ENCODE assay signal across 8 cellular contexts in the genomic region with DNA sequence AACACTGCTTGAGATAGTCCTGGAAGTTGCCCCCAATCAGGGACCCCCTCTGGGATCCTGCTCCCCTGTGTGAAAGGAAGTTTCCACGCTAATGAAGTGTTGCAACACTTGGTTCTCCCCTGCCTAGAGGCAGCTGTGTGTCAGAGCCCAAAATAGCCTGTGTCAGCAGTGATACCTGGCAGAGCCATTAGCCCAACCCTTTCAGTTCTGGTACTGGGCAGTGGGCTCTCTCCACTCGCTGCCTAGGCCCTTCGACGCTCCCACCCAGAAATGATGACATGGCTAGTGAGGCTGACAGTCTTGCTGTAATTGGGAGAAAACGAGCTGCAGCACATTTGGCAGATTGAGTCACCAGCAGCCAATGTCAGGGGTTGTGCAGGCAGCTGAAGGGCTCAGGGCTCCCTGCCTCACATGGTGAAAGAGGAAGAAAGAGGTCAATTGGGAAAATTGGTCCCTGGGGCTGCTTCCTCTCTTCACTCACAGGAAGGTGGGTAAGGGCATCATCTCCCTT. TPM values are rescaled to one million over a fixed set of nuclear protein-coding genes. Genes with fewer than 3 reads are reported as not detected.
A peak's percentile ranks its signal among the peaks of the same experiment; 100 is the strongest.
DNase-seq lines count a peak whose midpoint lies in the region; ATAC-seq and TF ChIP-seq lines count a peak whose summit lies in the region.

No MANE protein-coding gene starts in this region.

- H3K4me1 Mint-ChIP-seq in activated CD4-positive, alpha-beta T cell treated with anti-CD3 and anti-CD28 coated beads, Interleukin-2, amount 10 ng/mL, durations not matched to agents 24 days and 14 days: peaks cover 28% of the 10 kb centered on the region
- H3K4me1 Mint-ChIP-seq in activated T-helper 1 cell treated with anti-CD3 and anti-CD28 coated beads, Interleukin-12 subunit alpha, Interleukin-12 subunit beta, Interleukin-2, Interleukin-4 antibody, amounts not matched to agents 30 ng/mL and 10 ng/mL and 1 ng/mL, durations not matched to agents 14 hours and 24 hours and 36 hours (ENCODE audit: low read depth): peaks cover 31% of the 10 kb centered on the region

- peak overlapping the region; percentile 100 for H3K4me3 Mint-ChIP-seq in activated CD4-positive, alpha-beta T cell treated with anti-CD3 and anti-CD28 coated beads, Interleukin-2, amount 10 ng/mL, durations not matched to agents 24 days and 14 days
- peak overlapping the region; percentile 100 for H3K4me3 Mint-ChIP-seq in activated T-helper 1 cell treated with anti-CD3 and anti-CD28 coated beads, Interleukin-12 subunit alpha, Interleukin-12 subunit beta, Interleukin-2, Interleukin-4 antibody, amounts not matched to agents 30 ng/mL and 10 ng/mL and 1 ng/mL, durations not matched to agents 14 hours and 24 hours and 36 hours

- intact Hi-C loops in activated CD4-positive, alpha-beta T cell treated with anti-CD3 and anti-CD28 coated beads, Interleukin-2, amount 10 ng/mL, durations not matched to agents 24 days and 14 days (cut with micrococcal nuclease): no loop called here
- intact Hi-C loops in activated T-helper 1 cell treated with anti-CD3 and anti-CD28 coated beads, Interleukin-12 subunit alpha, Interleukin-12 subunit beta, Interleukin-2, Interleukin-4 antibody, amounts not matched to agents 30 ng/mL and 10 ng/mL and 1 ng/mL, durations not matched to agents 14 hours and 24 hours and 36 hours (cut with micrococcal nuclease): no loop called here
- intact Hi-C loops in right cardiac atrium (cut with DNase I): no loop called here
- intact Hi-C loops in thyroid gland (cut with DNase I): no loop called here

- no peak for TF ChIP-seq POLR2A in thyroid gland (IDR thresholded peaks at IDR 0.05)

- H3K4me3 ChIP-seq in right cardiac atrium (ENCODE audit: low read length) (no peak overlapping the region), thyroid gland (replicated peaks in 1 of 3) (no peak overlapping the region)

- peaks cover 19 to 23% of the 10 kb centered on the region in 2 donors for H3K36me3 ChIP-seq in thyroid gland

- H3K4me1 ChIP-seq in right cardiac atrium (ENCODE audit: control insufficient read depth, insufficient read depth, low read length) (peaks cover 3% of the 10 kb centered on the region), thyroid gland (peaks cover 15 to 18% of the 10 kb centered on the region in 2 donors)

- TF ChIP-seq CTCF in thyroid gland (IDR thresholded peaks at IDR 0.05): no peak

- H3K9me3 ChIP-seq in right cardiac atrium (ENCODE audit: control insufficient read depth, low read length) (no peaks in the 10 kb centered on the region), thyroid gland (no peaks in the 10 kb centered on the region)

- H3K9me3 Mint-ChIP-seq in activated CD4-positive, alpha-beta T cell treated with anti-CD3 and anti-CD28 coated beads, Interleukin-2, amount 10 ng/mL, durations not matched to agents 24 days and 14 days: no peaks in the 10 kb centered on the region
- no peaks in the 10 kb centered on the region for H3K9me3 Mint-ChIP-seq in activated T-helper 1 cell treated with anti-CD3 and anti-CD28 coated beads, Interleukin-12 subunit alpha, Interleukin-12 subunit beta, Interleukin-2, Interleukin-4 antibody, amounts not matched to agents 30 ng/mL and 10 ng/mL and 1 ng/mL, durations not matched to agents 14 hours and 24 hours and 36 hours

- H3K27me3 Mint-ChIP-seq in activated CD4-positive, alpha-beta T cell treated with anti-CD3 and anti-CD28 coated beads, Interleukin-2, amount 10 ng/mL, durations not matched to agents 24 days and 14 days: no peaks in the 10 kb centered on the region
- H3K27me3 Mint-ChIP-seq in activated T-helper 1 cell treated with anti-CD3 and anti-CD28 coated beads, Interleukin-12 subunit alpha, Interleukin-12 subunit beta, Interleukin-2, Interleukin-4 antibody, amounts not matched to agents 30 ng/mL and 10 ng/mL and 1 ng/mL, durations not matched to agents 14 hours and 24 hours and 36 hours (ENCODE audit: insufficient read depth): peaks cover 2% of the 10 kb centered on the region

- H3K27me3 ChIP-seq in right cardiac atrium (ENCODE audit: control insufficient read depth, insufficient read depth): no peaks in the 10 kb centered on the region
- no peaks in the 10 kb centered on the region for H3K27me3 ChIP-seq in thyroid gland

- DNase-seq in activated CD4-positive, alpha-beta T cell treated with anti-CD3 and anti-CD28 coated beads, Interleukin-2, amount 10 ng/mL, durations not matched to agents 24 days and 14 days: no peak
- DNase-seq in activated CD4-positive, alpha-beta T cell treated with anti-CD3 and anti-CD28 coated beads for 4 hours: no peak
- DNase-seq in activated T-helper 1 cell treated with anti-CD3 and anti-CD28 coated beads, Interleukin-12 subunit alpha, Interleukin-12 subunit beta, Interleukin-2, Interleukin-4 antibody, amounts not matched to agents 30 ng/mL and 10 ng/mL and 1 ng/mL, durations not matched to agents 14 hours and 24 hours and 36 hours (ENCODE audit: low spot score): no peak
- DNase-seq in right cardiac atrium (peak in 1 of 3 donors; percentile 24), thyroid gland (peak; percentile 7 to 10), activated gamma-delta T cell (lab: John Stamatoyannopoulos, UW) (no peak), ureter (ENCODE audit: low spot score) (no peak)

- WGBS in right cardiac atrium: 47% methylated on average over 5 of the region's 5 CpGs
- 74 to 87% methylated on average over 5 of the region's 5 CpGs for WGBS in thyroid gland, 2 donors

- H3K27ac Mint-ChIP-seq in activated CD4-positive, alpha-beta T cell treated with anti-CD3 and anti-CD28 coated beads, Interleukin-2, amount 10 ng/mL, durations not matched to agents 24 days and 14 days: peak overlapping the region; percentile 76
- peak overlapping the region; percentile 23 for H3K27ac Mint-ChIP-seq in activated T-helper 1 cell treated with anti-CD3 and anti-CD28 coated beads, Interleukin-12 subunit alpha, Interleukin-12 subunit beta, Interleukin-2, Interleukin-4 antibody, amounts not matched to agents 30 ng/mL and 10 ng/mL and 1 ng/mL, durations not matched to agents 14 hours and 24 hours and 36 hours

- peaks cover 32% of the 10 kb centered on the region for H3K36me3 Mint-ChIP-seq in activated CD4-positive, alpha-beta T cell treated with anti-CD3 and anti-CD28 coated beads, Interleukin-2, amount 10 ng/mL, durations not matched to agents 24 days and 14 days (ENCODE audit: low read depth)
- peaks cover 29% of the 10 kb centered on the region for H3K36me3 Mint-ChIP-seq in activated T-helper 1 cell treated with anti-CD3 and anti-CD28 coated beads, Interleukin-12 subunit alpha, Interleukin-12 subunit beta, Interleukin-2, Interleukin-4 antibody, amounts not matched to agents 30 ng/mL and 10 ng/mL and 1 ng/mL, durations not matched to agents 14 hours and 24 hours and 36 hours (ENCODE audit: low read depth)

- H3K27ac ChIP-seq in right cardiac atrium (ENCODE audit: low read length): peak overlapping the region; percentile 95
- peak overlapping the region in 2 of 3 donors; percentile 81 to 86 for H3K27ac ChIP-seq in thyroid gland

- peak; percentile 42 to 46 for ATAC-seq in right cardiac atrium
- ATAC-seq in GM21529 (IDR thresholded peaks at IDR 0.05; ENCODE audit: unreplicated experiment): no peak

RNA-seq across cellular contexts. Expression of a gene that starts 1.4 kb away (rescaled TPM):
- total RNA-seq in activated CD4-positive, alpha-beta T cell treated with anti-CD3 and anti-CD28 coated beads, Interleukin-2, amount 10 ng/mL, durations not matched to agents 24 days and 14 days: 133 and 147 TPM in 2 replicates
- total RNA-seq in activated T-helper 1 cell treated with anti-CD3 and anti-CD28 coated beads, Interleukin-12 subunit alpha, Interleukin-12 subunit beta, Interleukin-2, Interleukin-4 antibody, amounts not matched to agents 30 ng/mL and 10 ng/mL and 1 ng/mL, durations not matched to agents 14 hours and 24 hours and 36 hours: 155 and 158 TPM in 2 replicates
- total RNA-seq in right cardiac atrium (10 to 100 TPM; 40.3 to 56.4 (median 47.1) TPM), thyroid gland (10 to 100 TPM; 56.8 to 83.7 (median 80.9) TPM), ureter (94.6 TPM)
- polyA plus RNA-seq in right cardiac atrium: 45.8 TPM

RNA-seq across cellular contexts. Expression of a gene that starts 14.9 kb away (rescaled TPM):
- total RNA-seq in activated CD4-positive, alpha-beta T cell treated with anti-CD3 and anti-CD28 coated beads, Interleukin-2, amount 10 ng/mL, durations not matched to agents 24 days and 14 days: 15.0 and 16.5 TPM in 2 replicates
- 14.3 and 16.0 TPM in 2 replicates for total RNA-seq in activated T-helper 1 cell treated with anti-CD3 and anti-CD28 coated beads, Interleukin-12 subunit alpha, Interleukin-12 subunit beta, Interleukin-2, Interleukin-4 antibody, amounts not matched to agents 30 ng/mL and 10 ng/mL and 1 ng/mL, durations not matched to agents 14 hours and 24 hours and 36 hours
- 10 to 100 TPM; 12.7 to 17.2 (median 16.3) TPM for total RNA-seq in right cardiac atrium
- polyA plus RNA-seq in right cardiac atrium: 29.5 TPM
- 10 to 100 TPM in 3 of 4 donors, 1 to 10 TPM in 1; 9.1 to 46.5 (median 29.7) TPM for total RNA-seq in thyroid gland
- 18.4 TPM for total RNA-seq in ureter

RNA-seq across cellular contexts. Expression of a gene that starts 19.5 kb away (rescaled TPM):
- 32.9 and 36.3 TPM in 2 replicates for total RNA-seq in activated CD4-positive, alpha-beta T cell treated with anti-CD3 and anti-CD28 coated beads, Interleukin-2, amount 10 ng/mL, durations not matched to agents 24 days and 14 days
- total RNA-seq in activated T-helper 1 cell treated with anti-CD3 and anti-CD28 coated beads, Interleukin-12 subunit alpha, Interleukin-12 subunit beta, Interleukin-2, Interleukin-4 antibody, amounts not matched to agents 30 ng/mL and 10 ng/mL and 1 ng/mL, durations not matched to agents 14 hours and 24 hours and 36 hours: 40.6 and 43.0 TPM in 2 replicates
- 10 to 100 TPM; 19.2 to 21.8 (median 19.7) TPM for total RNA-seq in right cardiac atrium
- polyA plus RNA-seq in right cardiac atrium: 29.7 TPM
- total RNA-seq in thyroid gland: 100 to 1,000 TPM in 2 of 4 donors, 10 to 100 TPM in 2; 78.6 to 126 (median 92.4) TPM
- 63.9 TPM for total RNA-seq in ureter

RNA-seq across cellular contexts. Expression of a gene that starts 25.2 kb away (rescaled TPM):
- 28.1 and 33.5 TPM in 2 replicates for total RNA-seq in activated CD4-positive, alpha-beta T cell treated with anti-CD3 and anti-CD28 coated beads, Interleukin-2, amount 10 ng/mL, durations not matched to agents 24 days and 14 days
- 34.2 and 39.9 TPM in 2 replicates for total RNA-seq in activated T-helper 1 cell treated with anti-CD3 and anti-CD28 coated beads, Interleukin-12 subunit alpha, Interleukin-12 subunit beta, Interleukin-2, Interleukin-4 antibody, amounts not matched to agents 30 ng/mL and 10 ng/mL and 1 ng/mL, durations not matched to agents 14 hours and 24 hours and 36 hours
- total RNA-seq in right cardiac atrium: 10 to 100 TPM; 20.1 to 27.8 (median 21.8) TPM
- polyA plus RNA-seq in right cardiac atrium: 14.4 TPM
- 10 to 100 TPM; 26.3 to 62.8 (median 56.7) TPM for total RNA-seq in thyroid gland
- total RNA-seq in ureter: 30.1 TPM

RNA-seq across cellular contexts. Expression of a gene that starts 26.0 kb away (rescaled TPM):
- 0.79 and 2.0 TPM in 2 replicates for total RNA-seq in activated CD4-positive, alpha-beta T cell treated with anti-CD3 and anti-CD28 coated beads, Interleukin-2, amount 10 ng/mL, durations not matched to agents 24 days and 14 days
- 1.2 and 1.3 TPM in 2 replicates for total RNA-seq in activated T-helper 1 cell treated with anti-CD3 and anti-CD28 coated beads, Interleukin-12 subunit alpha, Interleukin-12 subunit beta, Interleukin-2, Interleukin-4 antibody, amounts not matched to agents 30 ng/mL and 10 ng/mL and 1 ng/mL, durations not matched to agents 14 hours and 24 hours and 36 hours
- not detected for total RNA-seq in right cardiac atrium
- polyA plus RNA-seq in right cardiac atrium: not detected
- total RNA-seq in thyroid gland: not detected
- total RNA-seq in ureter: not detected

Comparison
In these comparisons a context has a peak if more than half of its experiments do, and no peak if none do; other contexts are left out.
1. DNase-seq: peak in thyroid gland (2 of 2); none in activated CD4-positive, alpha-beta T cell treated with anti-CD3 and anti-CD28 coated beads, Interleukin-2, amount 10 ng/mL, durations not matched to agents 24 days and 14 days (single experiment), activated CD4-positive, alpha-beta T cell treated with anti-CD3 and anti-CD28 coated beads for 4 hours (0 of 2), activated T-helper 1 cell treated with anti-CD3 and anti-CD28 coated beads, Interleukin-12 subunit alpha, Interleukin-12 subunit beta, Interleukin-2, Interleukin-4 antibody, amounts not matched to agents 30 ng/mL and 10 ng/mL and 1 ng/mL, durations not matched to agents 14 hours and 24 hours and 36 hours (single experiment), activated gamma-delta T cell (single experiment) and ureter (single experiment).